Comparison of ENCODE assay signal across 8 cellular contexts in genomic region chr12:30755395-30755762, GRCh38. TPM values are rescaled to one million over a fixed set of nuclear protein-coding genes. Genes with fewer than 3 reads are reported as not detected.
A peak's percentile ranks its signal among the peaks of the same experiment; 100 is the strongest.
DNase-seq lines count a peak whose midpoint lies in the region; ATAC-seq lines count a peak whose summit lies in the region.

No MANE protein-coding gene starts in this region.

- H3K4me1 ChIP-seq in HUES48 (ENCODE audit: control insufficient read depth, insufficient read depth, low read length), result peaks cover 24% of the 10 kb centered on the region
- peaks cover 17% of the 10 kb centered on the region for H3K4me1 ChIP-seq in iPS-20b (ENCODE audit: insufficient read depth, low read length)

- peak overlapping the region; percentile 55 to 81 for H3K27ac Mint-ChIP-seq in activated naive CD4-positive, alpha-beta T cell treated with anti-CD3 and anti-CD28 coated beads, Interleukin-2, amount 50 U/mL, for 72 hours
- peak overlapping the region; percentile 86 for H3K27ac Mint-ChIP-seq in stimulated activated naive B cell treated with anti-CD40 and anti-IgM and Interleukin-4, amounts not matched to agents 10 μg/mL and 1 μg/mL and 100 μg/mL, for 72 hours

- no peak for DNase-seq in activated naive CD4-positive, alpha-beta T cell treated with anti-CD3 and anti-CD28 coated beads, Interleukin-2, amount 50 U/mL, for 72 hours (ENCODE audit: low spot score in 2 of 2)
- no peak for DNase-seq in stimulated activated naive B cell treated with anti-CD40 and anti-IgM and Interleukin-4, amounts not matched to agents 10 μg/mL and 1 μg/mL and 100 μg/mL, for 72 hours
- no peak for DNase-seq in HUDEP-2 (lab: John Stamatoyannopoulos, UW; ENCODE audit: unreplicated experiment in 76 of 76)
- no peak for DNase-seq in NCI-H1092 treated with DMSO at 0.1 percent for 48 hours (lab: John Stamatoyannopoulos, UW)
- DNase-seq in stimulated activated CD4-positive, alpha-beta T cell treated with anti-CD3 and anti-CD28 coated beads, Interleukin-15, amount 100 ng/mL, for 24 hours, result no peak

- H3K36me3 ChIP-seq in HUES48 (ENCODE audit: control insufficient read depth, insufficient read depth, low read length) (peaks cover 9% of the 10 kb centered on the region), iPS-20b (ENCODE audit: insufficient read depth, low read depth, low read length) (peaks cover 11% of the 10 kb centered on the region)

- peak overlapping the region; percentile 92 to 96 for H3K4me3 Mint-ChIP-seq in stimulated activated naive B cell treated with anti-CD40 and anti-IgM and Interleukin-4, amounts not matched to agents 10 μg/mL and 1 μg/mL and 100 μg/mL, for 72 hours

- H3K4me3 ChIP-seq in HUES48 (ENCODE audit: low read depth, low read length), result peak overlapping the region; percentile 82
- peak overlapping the region; percentile 93 for H3K4me3 ChIP-seq in iPS-20b (ENCODE audit: low read length)

- no peaks in the 10 kb centered on the region for H3K27me3 Mint-ChIP-seq in stimulated activated naive B cell treated with anti-CD40 and anti-IgM and Interleukin-4, amounts not matched to agents 10 μg/mL and 1 μg/mL and 100 μg/mL, for 72 hours

- H3K27ac ChIP-seq in HUES48 (ENCODE audit: low read depth, low read length), result peak overlapping the region; percentile 90
- peak overlapping the region; percentile 45 for H3K27ac ChIP-seq in iPS-20b (ENCODE audit: low read length)

- H3K9ac ChIP-seq in HUES48 (ENCODE audit: low read depth, low read length) (peak overlapping the region; percentile 49; the same call in 1 of the 2 replicates), iPS-20b (ENCODE audit: low read depth, low read length) (peak overlapping the region; percentile 83; the same call in 1 of the 2 replicates)

- no peak for ATAC-seq in activated naive CD4-positive, alpha-beta T cell treated with anti-CD3 and anti-CD28 coated beads, Interleukin-2, amount 50 U/mL, for 72 hours
- no peak for ATAC-seq in stimulated activated naive B cell treated with anti-CD40 and anti-IgM and Interleukin-4, amounts not matched to agents 10 μg/mL and 1 μg/mL and 100 μg/mL, for 72 hours (replicated peaks)
- ATAC-seq in HG02852 (IDR thresholded peaks at IDR 0.05; ENCODE audit: unreplicated experiment), result no peak

- peaks cover 0 to 7% of the 10 kb centered on the region in 2 donors for H3K36me3 Mint-ChIP-seq in activated naive CD4-positive, alpha-beta T cell treated with anti-CD3 and anti-CD28 coated beads, Interleukin-2, amount 50 U/mL, for 72 hours
- H3K36me3 Mint-ChIP-seq in stimulated activated naive B cell treated with anti-CD40 and anti-IgM and Interleukin-4, amounts not matched to agents 10 μg/mL and 1 μg/mL and 100 μg/mL, for 72 hours, result peaks cover 0 to 6% of the 10 kb centered on the region in 2 donors

- peaks cover 11 to 21% of the 10 kb centered on the region in 2 donors for H3K4me1 Mint-ChIP-seq in stimulated activated naive B cell treated with anti-CD40 and anti-IgM and Interleukin-4, amounts not matched to agents 10 μg/mL and 1 μg/mL and 100 μg/mL, for 72 hours

- no peaks in the 10 kb centered on the region for H3K9me3 ChIP-seq in HUES48 (ENCODE audit: control insufficient read depth, insufficient read depth, low read length)
- H3K9me3 ChIP-seq in iPS-20b (ENCODE audit: insufficient read depth, low read depth, low read length), result no peaks in the 10 kb centered on the region

- no peaks in the 10 kb centered on the region for H3K9me3 Mint-ChIP-seq in activated naive CD4-positive, alpha-beta T cell treated with anti-CD3 and anti-CD28 coated beads, Interleukin-2, amount 50 U/mL, for 72 hours
- no peaks in the 10 kb centered on the region for H3K9me3 Mint-ChIP-seq in stimulated activated naive B cell treated with anti-CD40 and anti-IgM and Interleukin-4, amounts not matched to agents 10 μg/mL and 1 μg/mL and 100 μg/mL, for 72 hours

- H3K27me3 ChIP-seq in HUES48 (ENCODE audit: control insufficient read depth, insufficient read depth, low read length) (no peaks in the 10 kb centered on the region), iPS-20b (ENCODE audit: insufficient read depth, low read length) (no peaks in the 10 kb centered on the region)

RNA-seq across cellular contexts. Expression of gene CAPRIN2, which starts 0.6 kb away (rescaled TPM):
- total RNA-seq in activated naive CD4-positive, alpha-beta T cell treated with anti-CD3 and anti-CD28 coated beads, Interleukin-2, amount 50 U/mL, for 72 hours, result 10 to 100 TPM; 14.0 to 20.5 TPM

RNA-seq across cellular contexts. Expression of gene IPO8, which starts 59.7 kb away (rescaled TPM):
- 10 to 100 TPM; 28.4 to 49.3 TPM for total RNA-seq in activated naive CD4-positive, alpha-beta T cell treated with anti-CD3 and anti-CD28 coated beads, Interleukin-2, amount 50 U/mL, for 72 hours
